In genomic region chr2:226673314-226673723, GRCh38 we compare ENCODE assay signal across 1 cellular context.
TF ChIP-seq lines count a peak whose summit lies in the region.

No MANE protein-coding gene starts in this region.

TF ChIP-seq in SK-N-SH, 30 proteins besides CTCF, POLR2A, EP300 and RAD21 (continued from another document):
- TF ChIP-seq PBX3 (IDR thresholded peaks at IDR 0.05), result peak; percentile 76
- no peak for TF ChIP-seq NRF1 (IDR thresholded peaks at IDR 0.05; ENCODE audit: low read depth, low read length)
- peak; percentile 71 for TF ChIP-seq RXRA (IDR thresholded peaks at IDR 0.05; ENCODE audit: borderline replicate concordance, low read depth)
TF ChIP-seq in SK-N-SH: peak in this region for 10.
